ENCODE assay signal across 22 cellular contexts in genomic region chr20:7330850-7331249, GRCh38.
DNase-seq lines count a peak whose midpoint lies in the region; ATAC-seq and TF ChIP-seq lines count a peak whose summit lies in the region.
"Had no signal": no experiment of that assay in that cellular context is flagged by ENCODE, and none has a peak within 500 bp of the region (broad histone marks: within the 10 kb centered on the region; RNA-seq: fewer than 3 reads in every experiment).

No MANE protein-coding gene starts in this region.

- H2BK12ac ChIP-seq in H9 (ENCODE audit: insufficient read length, low read depth, low read length): no peak overlapping the region

- ATAC-seq in right cardiac atrium (no peak), HG02588 (IDR thresholded peaks at IDR 0.05; ENCODE audit: unreplicated experiment) (no peak)
- no peak for ATAC-seq in activated T-cell treated with anti-CD3 and anti-CD28 coated beads, Interleukin-2, amount 50 U/mL, for 72 hours (replicated peaks in 1 of 2)

- H4K91ac ChIP-seq in H9 (ENCODE audit: insufficient read length, low read depth, low read length): no peak overlapping the region

- no peaks in the 10 kb centered on the region for H3K79me2 ChIP-seq in H9 (ENCODE audit: insufficient read depth, low read length)

- H2BK15ac ChIP-seq in H9 (ENCODE audit: low read depth, low read length): no peak overlapping the region

- no peaks in the 10 kb centered on the region for H3K4me1 Mint-ChIP-seq in H9
- no peaks in the 10 kb centered on the region for H3K4me1 Mint-ChIP-seq in activated T-cell treated with anti-CD3 and anti-CD28 coated beads, Interleukin-2, amount 50 U/mL, for 72 hours (ENCODE audit: low read depth)
- H3K4me1 Mint-ChIP-seq: CD14-positive monocyte; CD4-positive, alpha-beta memory T cell; CD4-positive, CD25-positive, alpha-beta regulatory T cell; CD8-positive, alpha-beta memory T cell had no signal

- H3K56ac ChIP-seq in H9 (ENCODE audit: insufficient read length, low read depth, low read length): no peak overlapping the region

- H3K14ac ChIP-seq in H9 (ENCODE audit: insufficient read depth, low read length): no peak overlapping the region

- WGBS in right cardiac atrium: 73% methylated on average over 4 of the region's 4 CpGs
- WGBS in H9 (ENCODE audit: extremely low coverage, insufficient read length, low lambda C conversion rate): no CpG with 5 or more reads among the region's 4 CpGs

- DNase-seq in right cardiac atrium (peak in 2 of 3 donors; percentile 15 to 30), right atrium auricular region (ENCODE audit: low spot score) (no peak), H9 (no peak)
- DNase-seq in activated T-cell treated with anti-CD3 and anti-CD28 coated beads, Interleukin-2, amount 50 U/mL, for 72 hours: no peak
- DNase-seq: 8988T; ACHN; BE2C; C1 segment of cervical spinal cord; CD4-positive, alpha-beta memory T cell; CD4-positive, CD25-positive, alpha-beta regulatory T cell; CD8-positive, alpha-beta memory T cell; COR-L47; DMS 273 treated with DMSO at 0.1 percent for 48 hours; DMS153; DMS53; DMS79; DND-41; EL; GDM1 had no signal

- no peak overlapping the region for H3K23ac ChIP-seq in H9 (ENCODE audit: insufficient read length, low read depth, low read length)

- H3K9me3 ChIP-seq in right cardiac atrium (ENCODE audit: control insufficient read depth, low read length) (no peaks in the 10 kb centered on the region), right atrium auricular region (no peaks in the 10 kb centered on the region), H9 (ENCODE audit: control insufficient read depth, low read depth, low read length) (no peaks in the 10 kb centered on the region)
- H3K9me3 ChIP-seq: BE2C, BLaER1 had no signal

- H2AK5ac ChIP-seq in H9 (ENCODE audit: insufficient read length, low read length): no peak overlapping the region

- peak overlapping the region; percentile 89 for H4K5ac ChIP-seq in H9 (ENCODE audit: insufficient read length, low read depth, low read length)

- no peaks in the 10 kb centered on the region for H3K23me2 ChIP-seq in H9 (ENCODE audit: insufficient read length, low read depth, low read length, poor library complexity, severe bottlenecking)

- peaks cover 0 to 6% of the 10 kb centered on the region in 2 experiments; a peak in 2 of 5 replicates for H3K9me3 Mint-ChIP-seq in H9
- peaks cover 12% of the 10 kb centered on the region in 2 donors for H3K9me3 Mint-ChIP-seq in activated T-cell treated with anti-CD3 and anti-CD28 coated beads, Interleukin-2, amount 50 U/mL, for 72 hours

- no peak overlapping the region for H2BK120ac ChIP-seq in H9 (ENCODE audit: low read depth, low read length, poor library complexity, severe bottlenecking)

- intact Hi-C loops in right cardiac atrium (cut with DNase I): no loop called here

- H3K4me1 ChIP-seq in right cardiac atrium (ENCODE audit: control insufficient read depth, insufficient read depth, low read length) (no peaks in the 10 kb centered on the region), right atrium auricular region (no peaks in the 10 kb centered on the region), H9 (ENCODE audit: insufficient read depth, low read length) (no peaks in the 10 kb centered on the region)
- H3K4me1 ChIP-seq: BE2C, BLaER1 had no signal

- H3K27me3 ChIP-seq in right cardiac atrium (ENCODE audit: control insufficient read depth, insufficient read depth) (no peaks in the 10 kb centered on the region), right atrium auricular region (no peaks in the 10 kb centered on the region), H9 (ENCODE audit: insufficient read depth, low read length) (no peaks in the 10 kb centered on the region)
- H3K27me3 ChIP-seq: BE2C, BLaER1 had no signal

- H3K27ac Mint-ChIP-seq in H9: no peak overlapping the region
- no peak overlapping the region for H3K27ac Mint-ChIP-seq in activated T-cell treated with anti-CD3 and anti-CD28 coated beads, Interleukin-2, amount 50 U/mL, for 72 hours
- H3K27ac Mint-ChIP-seq: CD14-positive monocyte; CD4-positive, alpha-beta memory T cell; CD4-positive, CD25-positive, alpha-beta regulatory T cell; CD8-positive, alpha-beta memory T cell had no signal

- H3K9ac ChIP-seq in H9 (ENCODE audit: extremely low read depth, insufficient read length, low read length): no peak overlapping the region
- H3K9ac ChIP-seq: BLaER1 had no signal

- no peak overlapping the region for H3K4me3 Mint-ChIP-seq in H9
- no peak overlapping the region for H3K4me3 Mint-ChIP-seq in activated T-cell treated with anti-CD3 and anti-CD28 coated beads, Interleukin-2, amount 50 U/mL, for 72 hours
- H3K4me3 Mint-ChIP-seq: CD14-positive monocyte; CD4-positive, alpha-beta memory T cell; CD4-positive, CD25-positive, alpha-beta regulatory T cell; CD8-positive, alpha-beta memory T cell had no signal

- H2BK5ac ChIP-seq in H9 (ENCODE audit: insufficient read length, low read length): no peak overlapping the region

- H3K18ac ChIP-seq in H9 (ENCODE audit: insufficient read length, low read depth, low read length): no peak overlapping the region

- no peaks in the 10 kb centered on the region for H4K20me1 ChIP-seq in H9 (ENCODE audit: control insufficient read depth, insufficient read depth, insufficient read length)
- H4K20me1 ChIP-seq: BLaER1 had no signal

- H3K79me1 ChIP-seq in H9 (ENCODE audit: insufficient read depth, low read depth, low read length, poor library complexity, severe bottlenecking): no peaks in the 10 kb centered on the region

- no peaks in the 10 kb centered on the region for H3K36me3 ChIP-seq in right atrium auricular region
- H3K36me3 ChIP-seq: BE2C, BLaER1 had no signal

- H2BK20ac ChIP-seq in H9 (ENCODE audit: low read depth, low read length, poor library complexity, severe bottlenecking): no peak overlapping the region

- no peak overlapping the region for H3T11ph ChIP-seq in H9 (ENCODE audit: low read length)

- no peak overlapping the region for H4K8ac ChIP-seq in H9 (replicated peaks; ENCODE audit: insufficient read length, low read depth, low read length)

- H2AFZ ChIP-seq in H9 (ENCODE audit: low read length): no peak overlapping the region

- no peak overlapping the region for H3K4me3 ChIP-seq in right cardiac atrium (ENCODE audit: low read length)
- no peak overlapping the region for H3K4me3 ChIP-seq in right atrium auricular region
- H3K4me3 ChIP-seq: BLaER1 had no signal

- H3K27me3 Mint-ChIP-seq in H9 (ENCODE audit: low read depth): no peaks in the 10 kb centered on the region
- H3K27me3 Mint-ChIP-seq in activated T-cell treated with anti-CD3 and anti-CD28 coated beads, Interleukin-2, amount 50 U/mL, for 72 hours (ENCODE audit: low read depth): no peaks in the 10 kb centered on the region
- H3K27me3 Mint-ChIP-seq: CD4-positive, alpha-beta memory T cell; CD4-positive, CD25-positive, alpha-beta regulatory T cell had no signal

- TF ChIP-seq CTCF in right atrium auricular region (IDR thresholded peaks at IDR 0.05) (no peak), H9 (conservative IDR thresholded peaks at IDR 0.05) (no peak)

- no peak overlapping the region for H3K4me2 ChIP-seq in H9 (ENCODE audit: insufficient read depth, insufficient read length, low read length)
- H3K4me2 ChIP-seq: BLaER1 had no signal

- H3K27ac ChIP-seq in right cardiac atrium (ENCODE audit: low read length): no peak overlapping the region
- H3K27ac ChIP-seq in right atrium auricular region: no peak overlapping the region
- H3K27ac ChIP-seq in H9 (ENCODE audit: insufficient read length, low read depth, low read length): no peak overlapping the region
- H3K27ac ChIP-seq: BLaER1 had no signal

- no peak overlapping the region for H3K4ac ChIP-seq in H9 (ENCODE audit: low read depth, low read length)

- H3K36me3 Mint-ChIP-seq in H9 (ENCODE audit: insufficient read depth in 1 of 3, low read depth in 3 of 3): no peaks in the 10 kb centered on the region
- H3K36me3 Mint-ChIP-seq in activated T-cell treated with anti-CD3 and anti-CD28 coated beads, Interleukin-2, amount 50 U/mL, for 72 hours (ENCODE audit: insufficient read depth in 2 of 2): no peaks in the 10 kb centered on the region
- H3K36me3 Mint-ChIP-seq: CD14-positive monocyte; CD4-positive, alpha-beta memory T cell; CD4-positive, CD25-positive, alpha-beta regulatory T cell; CD8-positive, alpha-beta memory T cell had no signal

Comparison
In these comparisons a context has a peak if more than half of its experiments do, and no peak if none do; other contexts are left out.
1. DNase-seq: peak in right cardiac atrium (2 of 3); none in right atrium auricular region (single experiment), H9 (single experiment) and activated T-cell treated with anti-CD3 and anti-CD28 coated beads, Interleukin-2, amount 50 U/mL, for 72 hours (0 of 2).